In the genomic region with DNA sequence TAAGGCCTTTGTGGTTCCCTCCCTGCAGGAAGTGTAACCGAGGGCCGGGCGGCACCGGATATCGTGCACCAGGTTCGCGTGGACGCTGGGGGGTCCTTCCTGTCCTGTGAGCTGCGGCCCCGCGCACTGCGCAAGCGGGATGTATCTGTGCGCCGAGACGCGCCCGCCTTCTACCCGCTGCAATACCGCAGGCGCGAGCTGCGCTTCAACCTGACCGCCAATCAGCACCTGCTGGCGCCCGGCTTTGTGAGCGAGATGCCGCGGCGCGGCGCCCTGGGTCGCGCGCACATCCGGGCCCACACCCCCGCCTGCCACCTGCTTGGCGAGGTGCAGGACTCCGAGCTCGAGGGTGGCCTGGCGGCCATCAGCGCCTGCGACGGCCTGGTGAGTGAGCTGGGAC, we compare ENCODE assay signal across 11 cellular contexts. TPM values are rescaled to one million over a fixed set of nuclear protein-coding genes. Genes with fewer than 3 reads are reported as not detected.
DNase-seq lines count a peak whose midpoint lies in the region; ATAC-seq and TF ChIP-seq lines count a peak whose summit lies in the region.
"Had no signal": no experiment of that assay in that cellular context is flagged by ENCODE, and none has a peak within 500 bp of the region (broad histone marks: within the 10 kb centered on the region; RNA-seq: fewer than 3 reads in every experiment).

No MANE protein-coding gene starts in this region.

- no peak overlapping the region for H3K4me3 ChIP-seq in lung

- H3K4me1 ChIP-seq in lung (ENCODE audit: control insufficient read depth in 2 of 2, insufficient read depth in 2 of 2, low read length in 2 of 2): no peaks in the 10 kb centered on the region

- no peak overlapping the region for H3K27ac ChIP-seq in lung (ENCODE audit: low read depth in 1 of 2, low read length in 1 of 2)

- H3K4me3 Mint-ChIP-seq in T-helper 17 cell: peak overlapping the region; percentile 72

- H3K36me3 ChIP-seq in lung (ENCODE audit: control insufficient read depth in 2 of 2, insufficient read depth in 2 of 2, low read length in 2 of 2): no peaks in the 10 kb centered on the region

- H3K27ac Mint-ChIP-seq in T-helper 17 cell: no peak overlapping the region

- H3K27me3 Mint-ChIP-seq in T-helper 17 cell: no peaks in the 10 kb centered on the region

- H3K4me1 Mint-ChIP-seq in T-helper 17 cell: peaks cover 4% of the 10 kb centered on the region

- peak in 1 of 3 donors; percentile 36 for DNase-seq in T-helper 17 cell
- peak; percentile 63 for DNase-seq in activated effector memory CD4-positive, alpha-beta T cell treated with Interleukin-2 at 50 U/mL for 16 hours
- peak; percentile 26 for DNase-seq in lung (ENCODE audit: low spot score)
- peak; percentile 12 to 46 for DNase-seq in stimulated activated CD8-positive, alpha-beta memory T cell treated with anti-CD3 and anti-CD28 coated beads, Interleukin-7, amount 100 ng/mL, for 48 hours (ENCODE audit: extremely low read depth in 1 of 2, low read depth in 1 of 2)
- DNase-seq in NCI-H1092 (lab: John Stamatoyannopoulos, UW): no peak
- DNase-seq in AG08395 (ENCODE audit: low spot score): no peak
- DNase-seq: cerebellar nuclear complex, GDM1 had no signal

- H3K9me3 ChIP-seq in T-helper 17 cell (ENCODE audit: control insufficient read depth, low read length, poor library complexity, severe bottlenecking) (no peaks in the 10 kb centered on the region), lung (ENCODE audit: control insufficient read depth in 2 of 2, insufficient read depth in 1 of 2, low read length in 1 of 2) (no peaks in the 10 kb centered on the region)

- H3K27me3 ChIP-seq in lung (ENCODE audit: control insufficient read depth, insufficient read depth): no peaks in the 10 kb centered on the region

- ATAC-seq in T-helper 17 cell (peak; percentile 93), lung (ENCODE audit: insufficient read depth, low FRiP score) (no peak), HG02623 (IDR thresholded peaks at IDR 0.05; ENCODE audit: unreplicated experiment) (no peak), GM21723 (IDR thresholded peaks at IDR 0.05; ENCODE audit: unreplicated experiment) (no peak)
- ATAC-seq: HepG2 had no signal

- no peaks in the 10 kb centered on the region for H3K36me3 Mint-ChIP-seq in T-helper 17 cell (ENCODE audit: low read depth)

- 19 to 21% methylated on average over 38 to 44 of the region's 44 CpGs for WGBS in lung, 2 donors

- no peak for TF ChIP-seq CTCF in lung (IDR thresholded peaks at IDR 0.05; ENCODE audit: control extremely low read depth, extremely low read depth)

RNA-seq across cellular contexts. Expression of gene SAXO2, which starts 35.9 kb away (rescaled TPM):
- total RNA-seq in T-helper 17 cell: under 1 TPM in 1 of 2 donors, not detected in 1; 0.68 TPM
- 10 to 100 TPM; 45.7 to 54.0 TPM for total RNA-seq in lung
- 10 to 100 TPM in 1 of 2 donors, 1 to 10 TPM in 1; 5.9 to 13.5 TPM for polyA plus RNA-seq in lung

RNA-seq across cellular contexts. Expression of gene EFL1, which starts 36.0 kb away (rescaled TPM):
- 10 to 100 TPM in 1 of 2 donors, 1 to 10 TPM in 1; 9.2 to 10.4 TPM for total RNA-seq in T-helper 17 cell
- total RNA-seq in lung: 10 to 100 TPM; 14.4 to 22.9 TPM
- polyA plus RNA-seq in lung: 1 to 10 TPM; 4.1 to 8.7 TPM

RNA-seq across cellular contexts. Expression of gene GOLGA6L10, which starts 50.8 kb away (rescaled TPM):
- total RNA-seq in T-helper 17 cell (1 to 10 TPM; 1.4 to 1.9 TPM), lung (1 to 10 TPM; 2.6 to 7.0 TPM)
- 1 to 10 TPM in 1 of 2 donors, under 1 TPM in 1; 0.63 to 2.8 TPM for polyA plus RNA-seq in lung

Comparison
In these comparisons a context has a peak if more than half of its experiments do, and no peak if none do; other contexts are left out.
1. DNase-seq: peak in activated effector memory CD4-positive, alpha-beta T cell treated with Interleukin-2 at 50 U/mL for 16 hours (single experiment), lung (single experiment) and stimulated activated CD8-positive, alpha-beta memory T cell treated with anti-CD3 and anti-CD28 coated beads, Interleukin-7, amount 100 ng/mL, for 48 hours (2 of 2); none in NCI-H1092 (single experiment) and AG08395 (single experiment).
2. RNA of gene SAXO2, which starts 35.9 kb away (total RNA-seq): 45.7 to 54.0 TPM in lung; 0.68 TPM in T-helper 17 cell; every median in the first group is over 10 times any median in the second.